ENCODE assay signal across 9 cellular contexts in genomic region chr6:106637718-106638341, GRCh38. TPM values are rescaled to one million over a fixed set of nuclear protein-coding genes. Genes with fewer than 3 reads are reported as not detected.
DNase-seq lines count a peak whose midpoint lies in the region; ATAC-seq and TF ChIP-seq lines count a peak whose summit lies in the region.
"Had no signal": no experiment of that assay in that cellular context is flagged by ENCODE, and none has a peak within 500 bp of the region (broad histone marks: within the 10 kb centered on the region; RNA-seq: fewer than 3 reads in every experiment).

No MANE protein-coding gene starts in this region.

- no peaks in the 10 kb centered on the region for H3K27me3 ChIP-seq in GM23338 (ENCODE audit: insufficient read depth)
- no peaks in the 10 kb centered on the region for H3K27me3 ChIP-seq in naive thymus-derived CD4-positive, alpha-beta T cell (ENCODE audit: control insufficient read depth in 2 of 2, insufficient read depth in 2 of 2, low read length in 2 of 2)
- H3K27me3 ChIP-seq in tibial artery = no peaks in the 10 kb centered on the region
- no peaks in the 10 kb centered on the region for H3K27me3 ChIP-seq in foreskin keratinocyte

- H4K20me1 ChIP-seq in GM23338 (replicated peaks; ENCODE audit: insufficient read depth) = no peaks in the 10 kb centered on the region

- H3K27ac ChIP-seq in GM23338 (ENCODE audit: low read depth) = peak overlapping the region; percentile 27; the same call in 1 of the 2 replicates
- no peak overlapping the region for H3K27ac ChIP-seq in naive thymus-derived CD4-positive, alpha-beta T cell (ENCODE audit: low read depth, low read length)
- H3K27ac ChIP-seq in tibial artery = no peak overlapping the region
- H3K27ac ChIP-seq in foreskin keratinocyte = no peak overlapping the region

- H3K9me3 Mint-ChIP-seq in GM23338 = no peaks in the 10 kb centered on the region
- no peaks in the 10 kb centered on the region for H3K9me3 Mint-ChIP-seq in naive thymus-derived CD4-positive, alpha-beta T cell
- no peaks in the 10 kb centered on the region for H3K9me3 Mint-ChIP-seq in activated naive CD4-positive, alpha-beta T cell treated with anti-CD3 and anti-CD28 coated beads, Interleukin-2, amount 50 U/mL, for 72 hours

- H2AFZ ChIP-seq in GM23338 = no peak overlapping the region

- no peak overlapping the region for H3K4me3 ChIP-seq in GM23338
- H3K4me3 ChIP-seq in naive thymus-derived CD4-positive, alpha-beta T cell (ENCODE audit: low read length) = no peak overlapping the region
- no peak overlapping the region for H3K4me3 ChIP-seq in tibial artery

- H3F3A ChIP-seq in GM23338 (replicated peaks; ENCODE audit: low read depth) = no peaks in the 10 kb centered on the region

- no peak for TF ChIP-seq CTCF in GM23338 (conservative IDR thresholded peaks at IDR 0.05; ENCODE audit: low read depth in 2 of 2)
- no peak for TF ChIP-seq CTCF in tibial artery (IDR thresholded peaks at IDR 0.05)
- TF ChIP-seq CTCF in foreskin keratinocyte (conservative IDR thresholded peaks at IDR 0.05) = no peak

- no peaks in the 10 kb centered on the region for H3K9me3 ChIP-seq in naive thymus-derived CD4-positive, alpha-beta T cell (ENCODE audit: control insufficient read depth in 2 of 3, low read length in 3 of 3)
- no peaks in the 10 kb centered on the region for H3K9me3 ChIP-seq in tibial artery

- DNase-seq in GM23338 (ENCODE audit: low spot score) (no peak), tibial artery (no peak), foreskin keratinocyte (no peak)
- DNase-seq in naive thymus-derived CD4-positive, alpha-beta T cell = no peak
- no peak for DNase-seq in activated naive CD4-positive, alpha-beta T cell treated with anti-CD3 and anti-CD28 coated beads, Interleukin-2, amount 50 U/mL, for 72 hours (ENCODE audit: low spot score in 2 of 2)
- DNase-seq: NCI-H1436, SW 1271 had no signal

- H3K9me2 ChIP-seq in GM23338 (ENCODE audit: insufficient read depth) = no peaks in the 10 kb centered on the region

- H3K36me3 Mint-ChIP-seq in GM23338 (ENCODE audit: low read depth) = peaks cover 33% of the 10 kb centered on the region
- peaks cover 6 to 36% (median 16%) of the 10 kb centered on the region in 5 donors for H3K36me3 Mint-ChIP-seq in naive thymus-derived CD4-positive, alpha-beta T cell
- no peaks in the 10 kb centered on the region for H3K36me3 Mint-ChIP-seq in activated naive CD4-positive, alpha-beta T cell treated with anti-CD3 and anti-CD28 coated beads, Interleukin-2, amount 50 U/mL, for 72 hours

- H3K4me2 ChIP-seq in GM23338 = no peak overlapping the region

- H3K4me1 ChIP-seq in GM23338 (ENCODE audit: insufficient read depth) = no peaks in the 10 kb centered on the region
- no peaks in the 10 kb centered on the region for H3K4me1 ChIP-seq in naive thymus-derived CD4-positive, alpha-beta T cell (ENCODE audit: control insufficient read depth in 2 of 2, insufficient read depth in 2 of 2, low read length in 2 of 2)
- H3K4me1 ChIP-seq in tibial artery = no peaks in the 10 kb centered on the region
- H3K4me1 ChIP-seq in foreskin keratinocyte = no peaks in the 10 kb centered on the region

- intact Hi-C loops in naive thymus-derived CD4-positive, alpha-beta T cell (cut with micrococcal nuclease) = no loop called here
- intact Hi-C loops in tibial artery (cut with DNase I; ENCODE audit: low total_unique reads) = no loop called here

- peak; percentile 70 for ATAC-seq in GM18907 (IDR thresholded peaks at IDR 0.05; ENCODE audit: unreplicated experiment)
- ATAC-seq in GM23338 = no peak
- ATAC-seq in HG03521 (IDR thresholded peaks at IDR 0.05; ENCODE audit: unreplicated experiment) = peak; percentile 71
- ATAC-seq in naive thymus-derived CD4-positive, alpha-beta T cell = peak; percentile 52
- ATAC-seq in activated naive CD4-positive, alpha-beta T cell treated with anti-CD3 and anti-CD28 coated beads, Interleukin-2, amount 50 U/mL, for 72 hours = no peak
- no peak for ATAC-seq in foreskin keratinocyte

- H3K36me3 ChIP-seq in GM23338 (ENCODE audit: insufficient read depth) (peaks cover 13% of the 10 kb centered on the region; the same call in 1 of the 2 replicates), tibial artery (peaks cover 5 to 10% (median 10%) of the 10 kb centered on the region in 3 donors)
- H3K36me3 ChIP-seq in naive thymus-derived CD4-positive, alpha-beta T cell (ENCODE audit: control insufficient read depth in 2 of 3, insufficient read depth in 3 of 3, low read length in 3 of 3) = peaks cover 0 to 26% (median 0%) of the 10 kb centered on the region in 3 experiments

- no peak overlapping the region for H3K4me3 Mint-ChIP-seq in GM23338
- H3K4me3 Mint-ChIP-seq in naive thymus-derived CD4-positive, alpha-beta T cell = no peak overlapping the region

- H3K79me2 ChIP-seq in GM23338 (replicated peaks; ENCODE audit: insufficient read depth) = peaks cover 87% of the 10 kb centered on the region

- POLR2A ChIA-PET in naive thymus-derived CD4-positive, alpha-beta T cell (lab: Charles Lee) = interaction anchor here (0.6 kb wide), 2 partner anchors 250 to 884 kb away, joined by 3 read pairs; no protein-coding TSS in a partner anchor

- H3K4me1 Mint-ChIP-seq in GM23338 = peaks cover 28% of the 10 kb centered on the region
- H3K4me1 Mint-ChIP-seq in naive thymus-derived CD4-positive, alpha-beta T cell = peaks cover 17 to 54% (median 46%) of the 10 kb centered on the region in 7 donors

- no peak overlapping the region; the same call in 1 of the 2 replicates for H3K27ac Mint-ChIP-seq in GM23338
- H3K27ac Mint-ChIP-seq in naive thymus-derived CD4-positive, alpha-beta T cell = peak overlapping the region in 1 of 9 donors; percentile 42
- H3K27ac Mint-ChIP-seq in activated naive CD4-positive, alpha-beta T cell treated with anti-CD3 and anti-CD28 coated beads, Interleukin-2, amount 50 U/mL, for 72 hours = no peak overlapping the region

- H3K27me3 Mint-ChIP-seq in GM23338 (ENCODE audit: insufficient read depth, low read depth, poor library complexity) = peaks cover 3% of the 10 kb centered on the region
- no peaks in the 10 kb centered on the region for H3K27me3 Mint-ChIP-seq in naive thymus-derived CD4-positive, alpha-beta T cell

- CTCF ChIA-PET in naive thymus-derived CD4-positive, alpha-beta T cell (lab: Charles Lee) = interaction anchor here (0.7 kb wide), 1 partner anchor 310 kb away, joined by 3 read pairs; no protein-coding TSS in a partner anchor

TF ChIP-seq in GM23338, 12 proteins besides CTCF, POLR2A, EP300 and RAD21 (continues in another document):
- TF ChIP-seq POLR2AphosphoS5 (IDR thresholded peaks at IDR 0.05; ENCODE audit: low read depth) (no peak), ZNF331 (CRISPR knock-in tag; IDR thresholded peaks at IDR 0.05; ENCODE audit: low read depth) (no peak), NANOG (IDR thresholded peaks at IDR 0.05; ENCODE audit: borderline replicate concordance) (no peak), STAT1 (IDR thresholded peaks at IDR 0.05; ENCODE audit: unreplicated experiment) (no peak), JUNB (IDR thresholded peaks at IDR 0.05; ENCODE audit: unreplicated experiment) (no peak), EZH2 (IDR thresholded peaks at IDR 0.05; ENCODE audit: low read depth, unreplicated experiment) (no peak)
- TF ChIP-seq, protein P1, sequence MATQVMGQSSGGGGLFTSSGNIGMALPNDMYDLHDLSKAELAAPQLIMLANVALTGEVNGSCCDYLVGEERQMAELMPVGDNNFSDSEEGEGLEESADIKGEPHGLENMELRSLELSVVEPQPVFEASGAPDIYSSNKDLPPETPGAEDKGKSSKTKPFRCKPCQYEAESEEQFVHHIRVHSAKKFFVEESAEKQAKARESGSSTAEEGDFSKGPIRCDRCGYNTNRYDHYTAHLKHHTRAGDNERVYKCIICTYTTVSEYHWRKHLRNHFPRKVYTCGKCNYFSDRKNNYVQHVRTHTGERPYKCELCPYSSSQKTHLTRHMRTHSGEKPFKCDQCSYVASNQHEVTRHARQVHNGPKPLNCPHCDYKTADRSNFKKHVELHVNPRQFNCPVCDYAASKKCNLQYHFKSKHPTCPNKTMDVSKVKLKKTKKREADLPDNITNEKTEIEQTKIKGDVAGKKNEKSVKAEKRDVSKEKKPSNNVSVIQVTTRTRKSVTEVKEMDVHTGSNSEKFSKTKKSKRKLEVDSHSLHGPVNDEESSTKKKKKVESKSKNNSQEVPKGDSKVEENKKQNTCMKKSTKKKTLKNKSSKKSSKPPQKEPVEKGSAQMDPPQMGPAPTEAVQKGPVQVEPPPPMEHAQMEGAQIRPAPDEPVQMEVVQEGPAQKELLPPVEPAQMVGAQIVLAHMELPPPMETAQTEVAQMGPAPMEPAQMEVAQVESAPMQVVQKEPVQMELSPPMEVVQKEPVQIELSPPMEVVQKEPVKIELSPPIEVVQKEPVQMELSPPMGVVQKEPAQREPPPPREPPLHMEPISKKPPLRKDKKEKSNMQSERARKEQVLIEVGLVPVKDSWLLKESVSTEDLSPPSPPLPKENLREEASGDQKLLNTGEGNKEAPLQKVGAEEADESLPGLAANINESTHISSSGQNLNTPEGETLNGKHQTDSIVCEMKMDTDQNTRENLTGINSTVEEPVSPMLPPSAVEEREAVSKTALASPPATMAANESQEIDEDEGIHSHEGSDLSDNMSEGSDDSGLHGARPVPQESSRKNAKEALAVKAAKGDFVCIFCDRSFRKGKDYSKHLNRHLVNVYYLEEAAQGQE (IDR thresholded peaks at IDR 0.05; ENCODE audit: unreplicated experiment) = no peak

RNA-seq across cellular contexts. Expression of gene QRSL1, which starts 8.5 kb away (rescaled TPM):
- 19.2 and 19.3 TPM in 2 replicates for total RNA-seq in GM23338 (2014; rRNA removed; shearing (Covaris generic))
- polyA plus RNA-seq in GM23338 (2016; fragmentation: Nextera tagmentation; extraction: Ambion mirVana) = 16.6 and 18.4 TPM in 2 replicates
- total RNA-seq in naive thymus-derived CD4-positive, alpha-beta T cell = 10 to 100 TPM in 4 of 5 experiments, 1 to 10 TPM in 1; 8.0 to 14.8 (median 13.6) TPM
- polyA plus RNA-seq in naive thymus-derived CD4-positive, alpha-beta T cell = 10 to 100 TPM; 11.9 to 12.5 TPM
- total RNA-seq in activated naive CD4-positive, alpha-beta T cell treated with anti-CD3 and anti-CD28 coated beads, Interleukin-2, amount 50 U/mL, for 72 hours = 10 to 100 TPM; 20.0 to 20.5 TPM
- 13.7 and 14.7 TPM in 2 replicates for total RNA-seq in foreskin keratinocyte
- polyA plus RNA-seq in foreskin keratinocyte = 7.5 and 8.2 TPM in 2 replicates

RNA-seq across cellular contexts. Expression of gene RTN4IP1, which starts 8.5 kb away (rescaled TPM):
- total RNA-seq in GM23338 (2014; rRNA removed; shearing (Covaris generic)) = 17.0 and 17.5 TPM in 2 replicates
- polyA plus RNA-seq in GM23338 (2016; fragmentation: Nextera tagmentation; extraction: Ambion mirVana) = 14.5 and 16.4 TPM in 2 replicates
- total RNA-seq in naive thymus-derived CD4-positive, alpha-beta T cell = 1 to 10 TPM; 5.1 to 6.4 (median 5.6) TPM
- polyA plus RNA-seq in naive thymus-derived CD4-positive, alpha-beta T cell = 1 to 10 TPM; 6.9 to 9.4 TPM
- total RNA-seq in activated naive CD4-positive, alpha-beta T cell treated with anti-CD3 and anti-CD28 coated beads, Interleukin-2, amount 50 U/mL, for 72 hours = 1 to 10 TPM; 6.6 to 8.0 TPM
- total RNA-seq in foreskin keratinocyte = 10.7 and 12.9 TPM in 2 replicates
- 10.4 and 12.4 TPM in 2 replicates for polyA plus RNA-seq in foreskin keratinocyte

Comparison
In these comparisons a context has a peak if more than half of its experiments do, and no peak if none do; other contexts are left out.
1. ATAC-seq: peak in GM18907 (single experiment), HG03521 (single experiment) and naive thymus-derived CD4-positive, alpha-beta T cell (single experiment); none in GM23338 (single experiment), activated naive CD4-positive, alpha-beta T cell treated with anti-CD3 and anti-CD28 coated beads, Interleukin-2, amount 50 U/mL, for 72 hours (0 of 2) and foreskin keratinocyte (single experiment).